6 cellular contexts compared by ENCODE assay signal in the genomic region with DNA sequence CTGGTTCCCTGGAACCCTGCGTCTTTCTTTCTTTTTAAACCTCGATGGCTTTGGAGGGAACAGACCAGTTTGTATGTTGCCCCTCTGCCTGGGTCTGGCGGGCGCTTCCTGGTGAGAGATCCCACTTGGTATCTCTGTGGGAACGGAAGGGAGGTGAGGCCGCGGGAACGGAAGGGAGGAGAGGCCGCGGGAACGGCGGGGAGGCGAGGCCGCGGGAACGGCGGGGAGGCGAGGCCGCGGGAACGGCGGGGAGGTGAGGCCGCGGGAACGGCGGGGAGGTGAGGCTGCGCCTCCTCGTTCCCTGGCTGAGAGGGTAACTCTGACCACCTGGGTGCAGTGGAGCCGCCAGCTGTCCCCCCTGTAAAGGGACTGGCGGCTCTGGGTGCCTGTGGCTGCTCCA.
DNase-seq lines count a peak whose midpoint lies in the region; ATAC-seq and TF ChIP-seq lines count a peak whose summit lies in the region.
"Not testable (repeated sequence)": the region's sequence is repeated elsewhere in the genome, so short reads cannot be mapped to it uniquely, and the experiment has no call there.

No MANE protein-coding gene starts in this region.

- H3K27me3 ChIP-seq in sigmoid colon, upper lobe of right lung: not testable (repeated sequence)

- TF ChIP-seq POLR2A in sigmoid colon (IDR thresholded peaks at IDR 0.05) = not testable (repeated sequence)

- H3K9me3 ChIP-seq in sigmoid colon, upper lobe of right lung: not testable (repeated sequence)

- TF ChIP-seq CTCF in osteocyte (IDR thresholded peaks at IDR 0.05); sigmoid colon (IDR thresholded peaks at IDR 0.05); upper lobe of right lung (IDR thresholded peaks at IDR 0.05): not testable (repeated sequence)

- not testable (repeated sequence) for H3K36me3 Mint-ChIP-seq in osteocyte (ENCODE audit: unreplicated experiment)

- H3K4me3 ChIP-seq in sigmoid colon, upper lobe of right lung: not testable (repeated sequence)

- H3K27ac ChIP-seq in sigmoid colon, upper lobe of right lung: not testable (repeated sequence)

- 86 to 92% methylated on average over 30 of the region's 30 CpGs for WGBS in sigmoid colon, 2 donors

- H3K27ac Mint-ChIP-seq in osteocyte (ENCODE audit: unreplicated experiment) = not testable (repeated sequence)

- intact Hi-C loops in sigmoid colon (cut with DNase I); upper lobe of right lung (cut with DNase I): not testable (repeated sequence)

- peak; percentile 17 for DNase-seq in activated CD4-positive, CD25-positive, alpha-beta regulatory T cell treated with anti-CD3 and anti-CD28 coated beads, Interleukin-2, amount 50 U/mL, for 72 hours
- DNase-seq in ecto neural progenitor cell (ENCODE audit: low spot score) = peak; percentile 18
- peak; percentile 26 for DNase-seq in left lobe of liver (ENCODE audit: low spot score)
- DNase-seq in osteocyte (ENCODE audit: extremely low spot score, unreplicated experiment) = peak; percentile 78
- DNase-seq in sigmoid colon = peak; percentile 30
- DNase-seq in upper lobe of right lung = peak; percentile 46

- not testable (repeated sequence) for H3K9me3 Mint-ChIP-seq in osteocyte (ENCODE audit: unreplicated experiment)

- peaks cover 12% of the 10 kb centered on the region for H3K27me3 Mint-ChIP-seq in osteocyte (ENCODE audit: unreplicated experiment)

- not testable (repeated sequence) for H3K4me3 Mint-ChIP-seq in osteocyte (ENCODE audit: unreplicated experiment)

- TF ChIP-seq EP300 in sigmoid colon (IDR thresholded peaks at IDR 0.05) = not testable (repeated sequence)

- H3K4me1 Mint-ChIP-seq in osteocyte (ENCODE audit: unreplicated experiment) = not testable (repeated sequence)

- not testable (repeated sequence) for H3K4me1 ChIP-seq in sigmoid colon, upper lobe of right lung

- not testable (repeated sequence) for H3K36me3 ChIP-seq in sigmoid colon, upper lobe of right lung

- ATAC-seq in left lobe of liver, upper lobe of right lung: not testable (repeated sequence)

Comparison
In these comparisons a context has a peak if more than half of its experiments do, and no peak if none do; other contexts are left out.
1. DNase-seq: peak in every context shown above with its lines; median percentile 78 in osteocyte; 46 in upper lobe of right lung; 30 in sigmoid colon; 26 in left lobe of liver; 18 in ecto neural progenitor cell; 17 in activated CD4-positive, CD25-positive, alpha-beta regulatory T cell treated with anti-CD3 and anti-CD28 coated beads, Interleukin-2, amount 50 U/mL, for 72 hours.